ENCODE assay signal across 8 cellular contexts in genomic region chr17:45785373-45786193, GRCh38. TPM values are rescaled to one million over a fixed set of nuclear protein-coding genes. Genes with fewer than 3 reads are reported as not detected.
DNase-seq lines count a peak whose midpoint lies in the region; ATAC-seq and TF ChIP-seq lines count a peak whose summit lies in the region.

No MANE protein-coding gene starts in this region.

- H3K79me2 ChIP-seq in GM23338 (replicated peaks; ENCODE audit: insufficient read depth) = no peaks in the 10 kb centered on the region

- H3K4me2 ChIP-seq in GM23338 = peak overlapping the region; percentile 98

- no peaks in the 10 kb centered on the region for H3K9me3 Mint-ChIP-seq in GM23338
- no peaks in the 10 kb centered on the region for H3K9me3 Mint-ChIP-seq in T-helper 2 cell treated with Interferon-gamma antibody and Interleukin-4, amounts not matched to agents 5 μg/mL and 100 μg/mL, for 36 hours
- no peaks in the 10 kb centered on the region for H3K9me3 Mint-ChIP-seq in HFFc6

- no peak for TF ChIP-seq CTCF in GM23338 (conservative IDR thresholded peaks at IDR 0.05; ENCODE audit: low read depth in 2 of 2)
- no peak for TF ChIP-seq CTCF in VCaP (conservative IDR thresholded peaks at IDR 0.05)
- TF ChIP-seq CTCF in HFFc6 (IDR thresholded peaks at IDR 0.05) = no peak

- H3K27me3 ChIP-seq in GM23338 (ENCODE audit: insufficient read depth) (peaks cover 64% of the 10 kb centered on the region), iPS-15b (ENCODE audit: control insufficient read depth, insufficient read depth, low read length) (peaks cover 65% of the 10 kb centered on the region)

- H3K9me2 ChIP-seq in GM23338 (ENCODE audit: insufficient read depth) = no peaks in the 10 kb centered on the region

- peaks cover 8% of the 10 kb centered on the region; the same call in 1 of the 2 replicates for H4K20me1 ChIP-seq in GM23338 (replicated peaks; ENCODE audit: insufficient read depth)

- peaks cover 32% of the 10 kb centered on the region for H3K4me1 ChIP-seq in GM23338 (ENCODE audit: insufficient read depth)
- no peaks in the 10 kb centered on the region for H3K4me1 ChIP-seq in iPS-15b (ENCODE audit: control insufficient read depth, insufficient read depth, low read length)

- DNase-seq in GM23338 (ENCODE audit: low spot score) = peak; percentile 52
- no peak for DNase-seq in skeletal muscle cell (ENCODE audit: low read depth)
- no peak for DNase-seq in T-helper 2 cell treated with Interferon-gamma antibody and Interleukin-4, amounts not matched to agents 5 μg/mL and 100 μg/mL, for 36 hours (ENCODE audit: low spot score)
- DNase-seq in HFFc6 = no peak
- DNase-seq in mucosa of gallbladder (ENCODE audit: low spot score) = no peak

- H3K27ac ChIP-seq in GM23338 (ENCODE audit: low read depth) (no peak overlapping the region), VCaP (peak overlapping the region; percentile 55; the same call in 1 of the 2 replicates)

- H3K27ac Mint-ChIP-seq in GM23338 (no peak overlapping the region), HFFc6 (no peak overlapping the region)
- no peak overlapping the region for H3K27ac Mint-ChIP-seq in T-helper 2 cell treated with Interferon-gamma antibody and Interleukin-4, amounts not matched to agents 5 μg/mL and 100 μg/mL, for 36 hours

- no peak overlapping the region for H3K9ac ChIP-seq in iPS-15b (ENCODE audit: low read depth, low read length)

- no peaks in the 10 kb centered on the region for H3F3A ChIP-seq in GM23338 (replicated peaks; ENCODE audit: low read depth)

- H3K4me3 Mint-ChIP-seq in GM23338 (peak overlapping the region; percentile 80), HFFc6 (no peak overlapping the region)
- no peak overlapping the region for H3K4me3 Mint-ChIP-seq in T-helper 2 cell treated with Interferon-gamma antibody and Interleukin-4, amounts not matched to agents 5 μg/mL and 100 μg/mL, for 36 hours

- peak overlapping the region; percentile 91 for H2AFZ ChIP-seq in GM23338

- peaks cover 46% of the 10 kb centered on the region for H3K4me1 Mint-ChIP-seq in GM23338
- peaks cover 2% of the 10 kb centered on the region for H3K4me1 Mint-ChIP-seq in T-helper 2 cell treated with Interferon-gamma antibody and Interleukin-4, amounts not matched to agents 5 μg/mL and 100 μg/mL, for 36 hours (ENCODE audit: low read depth)
- no peaks in the 10 kb centered on the region for H3K4me1 Mint-ChIP-seq in HFFc6 (ENCODE audit: low read depth)

- H3K27me3 Mint-ChIP-seq in GM23338 (ENCODE audit: insufficient read depth, low read depth, poor library complexity) (peaks cover 47% of the 10 kb centered on the region), HFFc6 (ENCODE audit: insufficient read depth) (peaks cover 58% of the 10 kb centered on the region)
- peaks cover 78% of the 10 kb centered on the region for H3K27me3 Mint-ChIP-seq in T-helper 2 cell treated with Interferon-gamma antibody and Interleukin-4, amounts not matched to agents 5 μg/mL and 100 μg/mL, for 36 hours (ENCODE audit: low read depth)

- no peaks in the 10 kb centered on the region for H3K9me3 ChIP-seq in iPS-15b (ENCODE audit: control insufficient read depth, insufficient read depth, low read length)

- ATAC-seq in GM23338 (peak; percentile 23), GM21723 (IDR thresholded peaks at IDR 0.05; ENCODE audit: unreplicated experiment) (no peak)

- H3K36me3 Mint-ChIP-seq in GM23338 (ENCODE audit: low read depth) (no peaks in the 10 kb centered on the region), HFFc6 (ENCODE audit: low read depth) (no peaks in the 10 kb centered on the region)
- no peaks in the 10 kb centered on the region for H3K36me3 Mint-ChIP-seq in T-helper 2 cell treated with Interferon-gamma antibody and Interleukin-4, amounts not matched to agents 5 μg/mL and 100 μg/mL, for 36 hours (ENCODE audit: low read depth)

- H3K36me3 ChIP-seq in GM23338 (ENCODE audit: insufficient read depth) (no peaks in the 10 kb centered on the region), iPS-15b (ENCODE audit: control insufficient read depth, insufficient read depth, low read length) (no peaks in the 10 kb centered on the region)

- H3K4me3 ChIP-seq in GM23338 (peak overlapping the region; percentile 89), iPS-15b (ENCODE audit: low read depth, low read length) (peak overlapping the region; percentile 62), skeletal muscle cell (ENCODE audit: low read depth, low read length) (peak overlapping the region; percentile 30)

TF ChIP-seq in GM23338, 12 proteins besides CTCF, POLR2A, EP300 and RAD21:
- TF ChIP-seq ZNF462 (CRISPR knock-in tag; IDR thresholded peaks at IDR 0.05) (no peak), POLR2AphosphoS5 (IDR thresholded peaks at IDR 0.05; ENCODE audit: low read depth) (no peak), EZH2 (IDR thresholded peaks at IDR 0.05; ENCODE audit: low read depth, unreplicated experiment) (peak; percentile 70)

RNA-seq across cellular contexts. Expression of gene CRHR1, which starts 1.5 kb away (rescaled TPM):
- total RNA-seq in GM23338 (2014; rRNA removed; shearing (Covaris generic)) = 0.70 and 0.76 TPM in 2 replicates
- polyA plus RNA-seq in GM23338 (2016; fragmentation: Nextera tagmentation; extraction: Ambion mirVana) = 0.09 and 0.19 TPM in 2 replicates
- total RNA-seq in HFFc6 (2021; fragmentation: NEBNext Ultra II Directional; extraction: Animal tissue kit (Norgen Biotek cat#: 25700)) = not detected
- total RNA-seq in mucosa of gallbladder = not detected

RNA-seq across cellular contexts. Expression of gene SPPL2C, which starts 59.1 kb away (rescaled TPM):
- total RNA-seq in GM23338 (2014; rRNA removed; shearing (Covaris generic)) = 0.14 TPM in 1 of 2 replicates, not detected in the other
- not detected in 2 replicates for polyA plus RNA-seq in GM23338 (2016; fragmentation: Nextera tagmentation; extraction: Ambion mirVana)
- total RNA-seq in HFFc6 (2021; fragmentation: NEBNext Ultra II Directional; extraction: Animal tissue kit (Norgen Biotek cat#: 25700)) = not detected
- total RNA-seq in mucosa of gallbladder = not detected

Comparison
In these comparisons a context has a peak if more than half of its experiments do, and no peak if none do; other contexts are left out.
1. H3K4me3 ChIP-seq: peak in every context shown above with its lines; median percentile 89 in GM23338; 62 in iPS-15b; 30 in skeletal muscle cell.